In the genomic region with DNA sequence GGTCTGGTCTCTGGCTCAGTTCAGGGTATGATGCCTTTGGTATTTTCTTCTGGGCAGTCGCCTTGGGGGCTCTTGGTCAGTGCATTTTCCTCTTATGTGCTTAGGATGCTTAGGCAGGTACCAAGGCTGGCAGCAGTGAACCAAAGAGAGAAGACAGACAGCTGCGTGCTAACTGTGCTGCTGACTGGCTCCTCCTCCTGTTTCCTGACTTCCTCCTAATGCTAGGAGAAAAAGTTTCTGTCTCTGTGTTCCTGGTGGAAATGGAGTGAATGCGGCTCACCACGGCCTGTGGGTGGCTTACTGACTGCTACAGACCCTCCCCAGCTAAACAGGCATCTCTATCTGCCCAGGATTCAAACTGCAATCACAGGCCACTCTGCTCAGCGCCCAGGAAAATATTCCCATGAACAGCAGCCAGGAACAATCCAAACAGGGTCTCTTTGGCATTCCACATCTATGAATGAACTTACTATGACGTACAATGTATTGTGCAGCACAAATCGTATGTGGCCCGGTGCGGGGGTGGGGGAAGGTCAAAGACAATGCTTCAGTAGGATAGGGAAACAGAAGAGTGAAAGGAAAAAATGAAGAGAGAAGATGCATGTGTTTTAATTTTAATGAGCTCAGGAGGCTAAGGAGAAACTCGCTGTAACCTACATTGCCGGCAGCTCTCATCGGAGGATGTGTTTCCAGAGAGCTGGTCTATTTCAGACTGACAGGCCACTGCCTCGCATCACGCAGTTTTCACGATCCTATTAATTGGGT, we compare ENCODE assay signal across 1 cellular context.
TF ChIP-seq lines count a peak whose summit lies in the region.

No MANE protein-coding gene starts in this region.

TF ChIP-seq in WTC11, 78 proteins besides CTCF, POLR2A, EP300 and RAD21 (continued from another document):
- TF ChIP-seq RELA (CRISPR knock-in tag; IDR thresholded peaks at IDR 0.05; ENCODE audit: borderline replicate concordance) (no peak), TP53 (CRISPR knock-in tag; IDR thresholded peaks at IDR 0.05) (no peak), FOXJ3 (CRISPR knock-in tag; IDR thresholded peaks at IDR 0.05; ENCODE audit: borderline replicate concordance) (no peak), NR2C2 (CRISPR knock-in tag; IDR thresholded peaks at IDR 0.05) (no peak), ZNF232 (CRISPR knock-in tag; IDR thresholded peaks at IDR 0.05) (no peak), PRRX2 (CRISPR knock-in tag; IDR thresholded peaks at IDR 0.05) (no peak), ZNF396 (CRISPR knock-in tag; IDR thresholded peaks at IDR 0.05; ENCODE audit: borderline replicate concordance) (no peak), USF1 (CRISPR knock-in tag; IDR thresholded peaks at IDR 0.05) (no peak)
- TF ChIP-seq, protein P1, sequence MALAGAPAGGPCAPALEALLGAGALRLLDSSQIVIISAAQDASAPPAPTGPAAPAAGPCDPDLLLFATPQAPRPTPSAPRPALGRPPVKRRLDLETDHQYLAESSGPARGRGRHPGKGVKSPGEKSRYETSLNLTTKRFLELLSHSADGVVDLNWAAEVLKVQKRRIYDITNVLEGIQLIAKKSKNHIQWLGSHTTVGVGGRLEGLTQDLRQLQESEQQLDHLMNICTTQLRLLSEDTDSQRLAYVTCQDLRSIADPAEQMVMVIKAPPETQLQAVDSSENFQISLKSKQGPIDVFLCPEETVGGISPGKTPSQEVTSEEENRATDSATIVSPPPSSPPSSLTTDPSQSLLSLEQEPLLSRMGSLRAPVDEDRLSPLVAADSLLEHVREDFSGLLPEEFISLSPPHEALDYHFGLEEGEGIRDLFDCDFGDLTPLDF (CRISPR knock-in tag; IDR thresholded peaks at IDR 0.05), result no peak
